12 cellular contexts compared by ENCODE assay signal in the genomic region with DNA sequence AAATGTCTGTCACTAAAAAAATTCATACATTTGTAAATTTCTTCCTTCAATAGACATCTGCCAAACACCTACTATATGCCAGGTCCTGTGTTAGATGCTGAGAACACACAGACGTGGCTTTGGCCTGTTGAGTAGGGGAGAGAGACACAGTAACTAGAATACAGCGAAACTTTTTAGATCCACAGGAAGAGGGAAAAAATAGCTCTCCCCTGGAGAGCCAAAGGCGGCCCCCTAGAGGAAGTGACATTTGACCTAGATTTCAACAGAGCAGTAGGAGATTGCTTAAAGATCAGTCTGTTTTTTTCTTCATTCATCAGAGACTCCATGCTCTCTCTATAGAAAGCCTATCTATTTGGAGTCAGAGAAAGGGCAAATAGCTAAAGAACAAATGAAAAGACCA. TPM values are rescaled to one million over a fixed set of nuclear protein-coding genes. Genes with fewer than 3 reads are reported as not detected.
DNase-seq lines count a peak whose midpoint lies in the region; ATAC-seq and TF ChIP-seq lines count a peak whose summit lies in the region.
"Had no signal": no experiment of that assay in that cellular context is flagged by ENCODE, and none has a peak within 500 bp of the region (broad histone marks: within the 10 kb centered on the region; RNA-seq: fewer than 3 reads in every experiment).

No MANE protein-coding gene starts in this region.

- 54% methylated on average over 3 of the region's 3 CpGs for WGBS in suprapubic skin

- peaks cover 24% of the 10 kb centered on the region for H3K4me1 ChIP-seq in suprapubic skin

- no peaks in the 10 kb centered on the region for H3K9me3 ChIP-seq in suprapubic skin

- POLR2A ChIA-PET in activated CD4-positive, alpha-beta T cell treated with anti-CD3 and anti-CD28 coated beads for 36 hours (lab: Charles Lee): interaction anchor here (1.3 kb wide), 1 partner anchor 13 kb away, joined by 3 read pairs; no protein-coding TSS in a partner anchor

- CTCF ChIA-PET in activated CD4-positive, alpha-beta T cell treated with anti-CD3 and anti-CD28 coated beads for 36 hours (lab: Charles Lee): interaction anchor here (0.6 to 6.2 kb wide), 10 partner anchors 8 to 752 kb away, joined by 3 to 57 read pairs (median 4); a partner anchor contains a TSS

- no peaks in the 10 kb centered on the region for H3K27me3 Mint-ChIP-seq in activated CD4-positive, alpha-beta T cell treated with anti-CD3 and anti-CD28 coated beads for 36 hours
- H3K27me3 Mint-ChIP-seq in chondrocyte (ENCODE audit: low read depth): no peaks in the 10 kb centered on the region

- ATAC-seq in activated CD4-positive, alpha-beta T cell treated with anti-CD3 and anti-CD28 coated beads for 36 hours: no peak

- no peaks in the 10 kb centered on the region for H3K9me3 Mint-ChIP-seq in activated CD4-positive, alpha-beta T cell treated with anti-CD3 and anti-CD28 coated beads for 36 hours (ENCODE audit: low read depth)
- H3K9me3 Mint-ChIP-seq in chondrocyte (ENCODE audit: low read depth): no peaks in the 10 kb centered on the region

- DNase-seq in activated CD4-positive, alpha-beta T cell treated with anti-CD3 and anti-CD28 coated beads for 36 hours: no peak
- DNase-seq in activated CD4-positive, alpha-beta T cell treated with anti-CD3 and anti-CD28 coated beads, Interleukin-2, amount 50 U/mL, for 4 hours: no peak
- DNase-seq in NOMO-1 treated with dmso at 0.1 percent for 144 hours (lab: John Stamatoyannopoulos, UW; ENCODE audit: unreplicated experiment) (peak; percentile 91), choroid plexus epithelial cell (ENCODE audit: low read depth) (peak; percentile 68), pons (ENCODE audit: low spot score) (peak; percentile 54), NCI-H2029 treated with DMSO at 0.1 percent for 48 hours (lab: John Stamatoyannopoulos, UW) (no peak), chondrocyte (ENCODE audit: low spot score) (no peak), suprapubic skin (ENCODE audit: low spot score in 2 of 2) (no peak)
- DNase-seq: 8988T; NCI-H1930; stimulated activated CD4-positive, alpha-beta T cell treated with anti-CD3 and anti-CD28 coated beads, Interleukin-12 subunit alpha, Interleukin-12 subunit beta, amount 100 ng/mL, for 4 hours; T1000 had no signal

- intact Hi-C loops in activated CD4-positive, alpha-beta T cell treated with anti-CD3 and anti-CD28 coated beads for 36 hours (cut with DNase I, micrococcal nuclease): loop anchor here in 1 of 2 experiments (10.0 kb wide), 1 partner anchor 836 kb away; no protein-coding TSS in a partner anchor

- peaks cover 98% of the 10 kb centered on the region for H3K4me1 Mint-ChIP-seq in activated CD4-positive, alpha-beta T cell treated with anti-CD3 and anti-CD28 coated beads for 36 hours
- peaks cover 16% of the 10 kb centered on the region for H3K4me1 Mint-ChIP-seq in chondrocyte (ENCODE audit: low read depth)

- TF ChIP-seq EP300 in suprapubic skin (IDR thresholded peaks at IDR 0.05): no peak

- H3K27ac Mint-ChIP-seq in activated CD4-positive, alpha-beta T cell treated with anti-CD3 and anti-CD28 coated beads for 36 hours: peak overlapping the region; percentile 85
- no peak overlapping the region for H3K27ac Mint-ChIP-seq in chondrocyte (ENCODE audit: unreplicated experiment)

- TF ChIP-seq CTCF in choroid plexus epithelial cell (conservative IDR thresholded peaks at IDR 0.05; ENCODE audit: low read depth, low read length) (no peak), chondrocyte (IDR thresholded peaks at IDR 0.05) (no peak), suprapubic skin (IDR thresholded peaks at IDR 0.05) (no peak)

- H3K4me3 ChIP-seq in choroid plexus epithelial cell (ENCODE audit: low read depth, low read length) (no peak overlapping the region), suprapubic skin (no peak overlapping the region)

- H3K36me3 Mint-ChIP-seq in activated CD4-positive, alpha-beta T cell treated with anti-CD3 and anti-CD28 coated beads for 36 hours (ENCODE audit: low read depth): peaks cover 79% of the 10 kb centered on the region
- H3K36me3 Mint-ChIP-seq in chondrocyte (ENCODE audit: low read depth): no peaks in the 10 kb centered on the region

- H3K4me3 Mint-ChIP-seq in activated CD4-positive, alpha-beta T cell treated with anti-CD3 and anti-CD28 coated beads for 36 hours: peak overlapping the region; percentile 67
- no peak overlapping the region for H3K4me3 Mint-ChIP-seq in chondrocyte (ENCODE audit: unreplicated experiment)

- H3K27me3 ChIP-seq in suprapubic skin: no peaks in the 10 kb centered on the region

- no peaks in the 10 kb centered on the region for H3K36me3 ChIP-seq in suprapubic skin

- TF ChIP-seq POLR2A in suprapubic skin (IDR thresholded peaks at IDR 0.05): no peak

- no peak overlapping the region for H3K27ac ChIP-seq in suprapubic skin

RNA-seq across cellular contexts. Expression of a gene that starts 11.3 kb away (rescaled TPM):
- 1,000 to 10,000 TPM; 1,060 to 1,089 TPM for total RNA-seq in activated CD4-positive, alpha-beta T cell treated with anti-CD3 and anti-CD28 coated beads for 36 hours
- total RNA-seq in chondrocyte (0.19 to 1.2 TPM (median 1.00 TPM) in 3 replicates), suprapubic skin (10 to 100 TPM; 16.1 to 50.2 (median 27.4) TPM)

RNA-seq across cellular contexts. Expression of a gene that starts 41.0 kb away (rescaled TPM):
- under 1 TPM; 0.50 to 0.67 TPM for total RNA-seq in activated CD4-positive, alpha-beta T cell treated with anti-CD3 and anti-CD28 coated beads for 36 hours
- total RNA-seq in chondrocyte: 0.15 TPM in 1 of 3 replicates, not detected in the others
- total RNA-seq in suprapubic skin: not detected

Comparison
In these comparisons a context has a peak if more than half of its experiments do, and no peak if none do; other contexts are left out.
1. DNase-seq: peak in NOMO-1 treated with dmso at 0.1 percent for 144 hours (single experiment), choroid plexus epithelial cell (single experiment) and pons (single experiment); none in activated CD4-positive, alpha-beta T cell treated with anti-CD3 and anti-CD28 coated beads for 36 hours (single experiment), activated CD4-positive, alpha-beta T cell treated with anti-CD3 and anti-CD28 coated beads, Interleukin-2, amount 50 U/mL, for 4 hours (0 of 2), NCI-H2029 treated with DMSO at 0.1 percent for 48 hours (single experiment), chondrocyte (single experiment) and suprapubic skin (0 of 2).
2. RNA of a gene that starts 11.3 kb away (total RNA-seq): 1,060 to 1,089 TPM in activated CD4-positive, alpha-beta T cell treated with anti-CD3 and anti-CD28 coated beads for 36 hours; 16.1 to 50.2 TPM in suprapubic skin and 0.19 to 1.2 TPM in chondrocyte; every median in the first group is over 10 times any median in the second.